16 cellular contexts compared by ENCODE assay signal in the genomic region with DNA sequence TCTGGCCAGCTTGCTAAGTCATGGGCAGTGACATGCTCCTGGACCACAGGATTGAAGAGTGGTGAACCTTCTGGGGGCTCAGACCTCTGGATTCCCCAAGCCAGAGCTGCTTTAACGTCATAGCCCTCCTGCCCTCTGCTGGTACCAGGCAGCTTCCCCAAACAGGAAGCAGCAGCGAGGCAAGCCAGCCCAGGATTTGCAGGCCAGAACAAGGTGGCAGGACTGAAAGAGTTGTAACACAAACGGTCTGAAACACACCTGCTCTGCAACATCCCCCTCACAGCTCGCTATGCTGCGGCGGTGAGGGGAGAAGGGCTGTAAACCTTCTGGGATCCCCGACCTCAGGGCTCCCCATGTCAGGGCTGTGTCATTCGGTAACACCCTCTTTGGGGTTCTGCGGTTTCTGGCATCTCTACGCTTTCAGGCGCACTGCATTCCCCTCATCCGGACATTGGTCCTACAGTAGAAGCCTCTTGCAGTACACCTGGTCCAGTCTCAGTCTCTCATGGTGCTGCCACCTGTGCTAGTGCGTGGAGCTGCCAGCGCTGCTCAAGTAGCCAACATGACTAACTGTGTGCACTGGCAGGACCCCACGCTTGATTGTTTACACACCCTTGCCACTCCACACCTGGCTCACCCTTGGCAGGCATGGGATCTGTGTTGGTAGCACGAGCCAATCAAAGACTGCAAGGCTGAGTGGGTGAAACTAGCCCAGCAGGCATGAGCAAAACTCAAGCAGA.
"Had no signal": no experiment of that assay in that cellular context is flagged by ENCODE, and none has a peak within 500 bp of the region (broad histone marks: within the 10 kb centered on the region; RNA-seq: fewer than 3 reads in every experiment).

No MANE protein-coding gene starts in this region.

- H3K27ac ChIP-seq: coronary artery, epithelial cell of prostate, heart left ventricle, thyroid gland had no signal

- H3K4me1 ChIP-seq: heart left ventricle, thyroid gland had no signal

- H3K9me3 ChIP-seq: thyroid gland had no signal

- H3K27me3 ChIP-seq: heart left ventricle, thyroid gland had no signal

- H3K36me3 ChIP-seq: heart left ventricle, thyroid gland had no signal

- FAIRE-seq: bronchial epithelial cell had no signal

- H3K4me3 ChIP-seq: coronary artery, heart left ventricle, lung, thyroid gland had no signal

- DNase-seq: activated naive CD8-positive, alpha-beta T cell treated with anti-CD3 and anti-CD28 coated beads for 36 hours; activated T-cell treated with anti-CD3 and anti-CD28 coated beads, Interleukin-2, amount 50 U/mL, for 24 hours; heart left ventricle; naive thymus-derived CD4-positive, alpha-beta T cell; retina; stimulated activated CD4-positive, alpha-beta T cell treated with anti-CD3 and anti-CD28 coated beads, Interleukin-4, amount 100 ng/mL, for 1 hour; stimulated activated naive CD4-positive, alpha-beta T cell treated with Interleukin-2 at 50 U/mL for 16 hours; substantia nigra; T-cell; thyroid gland had no signal

- ATAC-seq: activated T-helper 17 cell treated with anti-CD3 and anti-CD28 coated beads, Interleukin-2, amount 50 U/mL, for 72 hours; heart left ventricle; left lobe of liver; naive thymus-derived CD4-positive, alpha-beta T cell; T-cell had no signal
